In the genomic region with DNA sequence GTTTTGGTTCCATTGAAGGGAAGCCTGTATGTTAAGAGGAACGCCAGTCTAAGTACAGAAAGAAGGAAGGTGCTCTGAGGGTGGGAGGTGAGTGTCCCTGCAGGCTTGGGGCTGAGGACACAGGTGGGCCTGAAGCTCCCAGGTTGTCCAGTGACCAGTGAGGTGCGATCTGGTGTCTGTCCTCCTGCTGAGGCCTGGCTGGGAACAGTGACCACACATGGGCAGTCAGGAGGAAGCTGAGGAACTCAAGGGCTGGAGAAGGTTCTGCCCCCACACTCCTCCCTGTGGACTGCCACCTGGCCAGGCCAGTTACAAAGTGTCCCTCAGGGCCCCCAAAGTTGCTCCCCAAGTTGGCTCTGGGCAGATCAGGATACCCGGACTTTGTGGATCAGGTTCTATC, we compare ENCODE assay signal across 18 cellular contexts.
A peak's percentile ranks its signal among the peaks of the same experiment; 100 is the strongest.
DNase-seq lines count a peak whose midpoint lies in the region; ATAC-seq and TF ChIP-seq lines count a peak whose summit lies in the region.
"Had no signal": no experiment of that assay in that cellular context is flagged by ENCODE, and none has a peak within 500 bp of the region (broad histone marks: within the 10 kb centered on the region; RNA-seq: fewer than 3 reads in every experiment).

No MANE protein-coding gene starts in this region.

- 93 to 96% methylated on average over 3 of the region's 3 CpGs for WGBS in sigmoid colon, 2 donors

- H3K36me3 ChIP-seq in sigmoid colon, result no peaks in the 10 kb centered on the region
- H3K36me3 ChIP-seq: BLaER1 treated with 17β-estradiol and CSF1 and Interleukin-3, amounts not matched to agents 10 nM and 100 nM had no signal

- DNase-seq in activated naive CD8-positive, alpha-beta T cell treated with anti-CD3 and anti-CD28 coated beads, Interleukin-2, amount 10 ng/mL, durations not matched to agents 7 days and 5 days, result peak; percentile 0
- DNase-seq in activated naive CD8-positive, alpha-beta T cell treated with anti-CD3 and anti-CD28 coated beads for 36 hours, result no peak
- peak; percentile 22 for DNase-seq in sigmoid colon
- DNase-seq in OCI-M1 (lab: John Stamatoyannopoulos, UW), result no peak
- DNase-seq in GM19240 (ENCODE audit: insufficient read length, low spot score), result no peak
- DNase-seq: 8988T; Calu3; CD8-positive, alpha-beta T cell; DMS79 treated with DMSO at 0.1 percent for 48 hours; GF-D8; GOT3; H7; HFFc6 had no signal

- TF ChIP-seq POLR2A in sigmoid colon (IDR thresholded peaks at IDR 0.05), result no peak

- H3K4me1 Mint-ChIP-seq in activated naive CD8-positive, alpha-beta T cell treated with anti-CD3 and anti-CD28 coated beads, Interleukin-2, amount 10 ng/mL, durations not matched to agents 7 days and 5 days, result no peaks in the 10 kb centered on the region
- peaks cover 4% of the 10 kb centered on the region for H3K4me1 Mint-ChIP-seq in activated naive CD8-positive, alpha-beta T cell treated with anti-CD3 and anti-CD28 coated beads for 36 hours
- H3K4me1 Mint-ChIP-seq in dendritic cell treated with granulocyte-macrophage colony-stimulating factor and Interleukin-4, amounts not matched to agents 40 ng/mL and 50 ng/mL, for 4 days (ENCODE audit: low read depth), result peaks cover 8% of the 10 kb centered on the region
- H3K4me1 Mint-ChIP-seq: B cell had no signal

- no peaks in the 10 kb centered on the region for H3K27me3 ChIP-seq in sigmoid colon
- H3K27me3 ChIP-seq: BLaER1 treated with 17β-estradiol and CSF1 and Interleukin-3, amounts not matched to agents 10 nM and 100 nM had no signal

- TF ChIP-seq EP300 in sigmoid colon (IDR thresholded peaks at IDR 0.05), result no peak

- intact Hi-C loops in dendritic cell treated with granulocyte-macrophage colony-stimulating factor and Interleukin-4, amounts not matched to agents 40 ng/mL and 50 ng/mL, for 4 days (cut with micrococcal nuclease), result no loop called here
- intact Hi-C loops in sigmoid colon (cut with DNase I), result loop anchor here (10.0 kb wide), 1 partner anchor 123 kb away; a partner anchor contains a TSS

- H3K36me3 Mint-ChIP-seq in activated naive CD8-positive, alpha-beta T cell treated with anti-CD3 and anti-CD28 coated beads, Interleukin-2, amount 10 ng/mL, durations not matched to agents 7 days and 5 days, result no peaks in the 10 kb centered on the region
- H3K36me3 Mint-ChIP-seq in activated naive CD8-positive, alpha-beta T cell treated with anti-CD3 and anti-CD28 coated beads for 36 hours, result no peaks in the 10 kb centered on the region
- H3K36me3 Mint-ChIP-seq in dendritic cell treated with granulocyte-macrophage colony-stimulating factor and Interleukin-4, amounts not matched to agents 40 ng/mL and 50 ng/mL, for 4 days (ENCODE audit: low read depth), result no peaks in the 10 kb centered on the region
- H3K36me3 Mint-ChIP-seq: CD8-positive, alpha-beta T cell had no signal

- H3K27ac Mint-ChIP-seq in activated naive CD8-positive, alpha-beta T cell treated with anti-CD3 and anti-CD28 coated beads, Interleukin-2, amount 10 ng/mL, durations not matched to agents 7 days and 5 days, result no peak overlapping the region
- no peak overlapping the region for H3K27ac Mint-ChIP-seq in activated naive CD8-positive, alpha-beta T cell treated with anti-CD3 and anti-CD28 coated beads for 36 hours
- peak overlapping the region; percentile 31 for H3K27ac Mint-ChIP-seq in dendritic cell treated with granulocyte-macrophage colony-stimulating factor and Interleukin-4, amounts not matched to agents 40 ng/mL and 50 ng/mL, for 4 days
- H3K27ac Mint-ChIP-seq: B cell; CD8-positive, alpha-beta T cell; HFFc6 had no signal

- no peak for ATAC-seq in activated naive CD8-positive, alpha-beta T cell treated with anti-CD3 and anti-CD28 coated beads, Interleukin-2, amount 10 ng/mL, durations not matched to agents 7 days and 5 days (ENCODE audit: low read depth)
- no peak for ATAC-seq in HG03095 (IDR thresholded peaks at IDR 0.05; ENCODE audit: unreplicated experiment)
- ATAC-seq: CD8-positive, alpha-beta T cell; HCT116 had no signal

- POLR2A ChIA-PET in activated naive CD8-positive, alpha-beta T cell treated with anti-CD3 and anti-CD28 coated beads, Interleukin-2, amount 10 ng/mL, durations not matched to agents 7 days and 5 days (lab: Charles Lee), result no interaction called here

- H3K9me3 Mint-ChIP-seq in activated naive CD8-positive, alpha-beta T cell treated with anti-CD3 and anti-CD28 coated beads, Interleukin-2, amount 10 ng/mL, durations not matched to agents 7 days and 5 days, result peaks cover 5% of the 10 kb centered on the region
- H3K9me3 Mint-ChIP-seq in activated naive CD8-positive, alpha-beta T cell treated with anti-CD3 and anti-CD28 coated beads for 36 hours, result peaks cover 3% of the 10 kb centered on the region
- no peaks in the 10 kb centered on the region for H3K9me3 Mint-ChIP-seq in dendritic cell treated with granulocyte-macrophage colony-stimulating factor and Interleukin-4, amounts not matched to agents 40 ng/mL and 50 ng/mL, for 4 days
- H3K9me3 Mint-ChIP-seq: CD8-positive, alpha-beta T cell had no signal

- peaks cover 4% of the 10 kb centered on the region for H3K27me3 Mint-ChIP-seq in activated naive CD8-positive, alpha-beta T cell treated with anti-CD3 and anti-CD28 coated beads, Interleukin-2, amount 10 ng/mL, durations not matched to agents 7 days and 5 days
- no peaks in the 10 kb centered on the region for H3K27me3 Mint-ChIP-seq in activated naive CD8-positive, alpha-beta T cell treated with anti-CD3 and anti-CD28 coated beads for 36 hours
- peaks cover 12% of the 10 kb centered on the region for H3K27me3 Mint-ChIP-seq in dendritic cell treated with granulocyte-macrophage colony-stimulating factor and Interleukin-4, amounts not matched to agents 40 ng/mL and 50 ng/mL, for 4 days

- no peak overlapping the region for H3K4me3 ChIP-seq in sigmoid colon
- H3K4me3 ChIP-seq: BLaER1 treated with 17β-estradiol and CSF1 and Interleukin-3, amounts not matched to agents 10 nM and 100 nM had no signal

- H3K27ac ChIP-seq in sigmoid colon, result no peak overlapping the region
- H3K27ac ChIP-seq: BLaER1 treated with 17β-estradiol and CSF1 and Interleukin-3, amounts not matched to agents 10 nM and 100 nM had no signal

- no peaks in the 10 kb centered on the region for H3K9me3 ChIP-seq in sigmoid colon

- H3K4me3 Mint-ChIP-seq in activated naive CD8-positive, alpha-beta T cell treated with anti-CD3 and anti-CD28 coated beads, Interleukin-2, amount 10 ng/mL, durations not matched to agents 7 days and 5 days, result no peak overlapping the region
- no peak overlapping the region for H3K4me3 Mint-ChIP-seq in activated naive CD8-positive, alpha-beta T cell treated with anti-CD3 and anti-CD28 coated beads for 36 hours
- H3K4me3 Mint-ChIP-seq in dendritic cell treated with granulocyte-macrophage colony-stimulating factor and Interleukin-4, amounts not matched to agents 40 ng/mL and 50 ng/mL, for 4 days, result no peak overlapping the region
- H3K4me3 Mint-ChIP-seq: B cell; CD8-positive, alpha-beta T cell; HFFc6 had no signal

- no peak for TF ChIP-seq CTCF in sigmoid colon (IDR thresholded peaks at IDR 0.05)

- H3K4me1 ChIP-seq in sigmoid colon, result peaks cover 0 to 8% (median 7%) of the 10 kb centered on the region in 4 donors
- H3K4me1 ChIP-seq: BLaER1 treated with 17β-estradiol and CSF1 and Interleukin-3, amounts not matched to agents 10 nM and 100 nM had no signal

Comparison
In these comparisons a context has a peak if more than half of its experiments do, and no peak if none do; other contexts are left out.
1. DNase-seq: peak in activated naive CD8-positive, alpha-beta T cell treated with anti-CD3 and anti-CD28 coated beads, Interleukin-2, amount 10 ng/mL, durations not matched to agents 7 days and 5 days (single experiment) and sigmoid colon (single experiment); none in activated naive CD8-positive, alpha-beta T cell treated with anti-CD3 and anti-CD28 coated beads for 36 hours (single experiment), OCI-M1 (single experiment) and GM19240 (single experiment).